In the genomic region with DNA sequence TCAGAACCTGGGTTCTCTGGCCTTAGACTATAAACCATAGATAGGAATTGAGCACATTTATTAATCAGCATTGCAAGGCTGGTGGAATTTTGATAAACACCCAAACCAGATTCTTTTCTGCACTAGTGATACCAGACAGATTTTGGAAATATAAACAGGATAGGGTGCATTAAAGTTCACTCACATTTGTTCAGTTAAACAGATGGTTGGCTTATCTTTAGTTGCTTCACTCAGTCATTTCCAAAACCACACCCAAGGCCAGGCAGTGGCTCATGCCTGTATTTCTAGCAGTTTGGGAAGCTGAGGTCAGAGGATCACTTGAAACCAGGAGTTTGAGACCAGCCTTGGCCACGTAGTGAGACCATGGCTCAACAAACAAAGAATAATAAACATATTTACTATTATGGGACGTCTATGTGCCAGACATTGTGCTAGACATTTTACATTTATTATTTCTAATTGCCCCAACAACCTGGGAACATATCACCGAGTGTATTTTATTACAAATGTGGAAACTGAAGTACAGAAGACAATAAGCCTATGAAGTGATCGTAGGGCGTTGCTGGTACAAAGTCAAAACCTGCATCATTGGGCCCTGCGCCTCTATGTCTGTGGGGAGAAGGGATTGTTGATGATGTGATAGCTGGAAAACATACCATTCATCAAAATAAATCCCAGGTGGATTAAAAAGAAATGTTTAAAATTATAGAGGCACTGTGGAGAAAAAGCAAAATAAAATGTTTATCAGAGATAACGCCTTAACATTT, we compare ENCODE assay signal across 10 cellular contexts. TPM values are rescaled to one million over a fixed set of nuclear protein-coding genes. Genes with fewer than 3 reads are reported as not detected.
A peak's percentile ranks its signal among the peaks of the same experiment; 100 is the strongest.
DNase-seq lines count a peak whose midpoint lies in the region; ATAC-seq and TF ChIP-seq lines count a peak whose summit lies in the region.
"Had no signal": no experiment of that assay in that cellular context is flagged by ENCODE, and none has a peak within 500 bp of the region (broad histone marks: within the 10 kb centered on the region; RNA-seq: fewer than 3 reads in every experiment).

No MANE protein-coding gene starts in this region.

- no peaks in the 10 kb centered on the region for H3K27me3 Mint-ChIP-seq in CD8-positive, alpha-beta T cell (ENCODE audit: low read depth)

- no peak overlapping the region for H2AFZ ChIP-seq in trophoblast cell (ENCODE audit: insufficient read depth, low read length, poor library complexity)

- ATAC-seq in CD8-positive, alpha-beta T cell, result no peak
- peak; percentile 68 for ATAC-seq in gastroesophageal sphincter

- no peak overlapping the region for H4K12ac ChIP-seq in trophoblast cell (ENCODE audit: low read depth, low read length)

- no peak overlapping the region for H3K9ac ChIP-seq in trophoblast cell (ENCODE audit: low read length)

- no peak overlapping the region for H4K91ac ChIP-seq in trophoblast cell (ENCODE audit: low read depth, low read length)

- H3K4me1 Mint-ChIP-seq in CD8-positive, alpha-beta T cell (ENCODE audit: low read depth), result peaks cover 77% of the 10 kb centered on the region

- CTCF ChIA-PET in CD8-positive, alpha-beta T cell (lab: Charles Lee), result interaction anchor here (1.6 kb wide), 1 partner anchor 17 kb away, joined by 5 read pairs; no protein-coding TSS in a partner anchor

- no peak for TF ChIP-seq EP300 in gastroesophageal sphincter (IDR thresholded peaks at IDR 0.05)

- intact Hi-C loops in CD8-positive, alpha-beta T cell (cut with DNase I, micrococcal nuclease), result no loop called here

- no peak for TF ChIP-seq CTCF in CD8-positive, alpha-beta T cell (IDR thresholded peaks at IDR 0.05)
- TF ChIP-seq CTCF in Peyer's patch (IDR thresholded peaks at IDR 0.05) (no peak), gastroesophageal sphincter (IDR thresholded peaks at IDR 0.05) (no peak)

- H3K4me1 ChIP-seq in CD8-positive, alpha-beta T cell (ENCODE audit: insufficient read depth, low read length), result peaks cover 63% of the 10 kb centered on the region
- peaks cover 0 to 77% (median 17%) of the 10 kb centered on the region in 4 donors for H3K4me1 ChIP-seq in Peyer's patch
- H3K4me1 ChIP-seq in gastroesophageal sphincter, result peaks cover 49 to 98% (median 65%) of the 10 kb centered on the region in 3 donors
- peaks cover 8 to 11% of the 10 kb centered on the region in 2 experiments for H3K4me1 ChIP-seq in trophoblast cell (ENCODE audit: control insufficient read depth in 1 of 2, insufficient read depth in 2 of 2, low read length in 2 of 2)

- no peak for DNase-seq in CD8-positive, alpha-beta T cell
- no peak for DNase-seq in Peyer's patch
- no peak for DNase-seq in trophoblast cell
- no peak for DNase-seq in anterior cingulate cortex (lab: John Stamatoyannopoulos, UW)
- no peak for DNase-seq in NCI-H345 (lab: John Stamatoyannopoulos, UW)
- no peak for DNase-seq in GM19238 (ENCODE audit: insufficient read length, low spot score)
- DNase-seq in NK-92 treated with Interleukin-12 subunit alpha and Interleukin-12 subunit beta, amount 100 ng/mL, for 24 hours (lab: John Stamatoyannopoulos, UW), result no peak
- DNase-seq: activated T-cell treated with anti-CD3 and anti-CD28 coated beads, Interleukin-2, amount 50 U/mL, for 1 hour; NCI-H446 had no signal

- H3K14ac ChIP-seq in trophoblast cell (ENCODE audit: low read length), result no peak overlapping the region

- H3K79me1 ChIP-seq in trophoblast cell (ENCODE audit: low read length), result peaks cover 2% of the 10 kb centered on the region

- no peak overlapping the region for H3K4me3 Mint-ChIP-seq in CD8-positive, alpha-beta T cell

- H2AK5ac ChIP-seq in trophoblast cell (ENCODE audit: low read length), result no peak overlapping the region

- 43 to 51% methylated on average over 7 of the region's 7 CpGs for WGBS in gastroesophageal sphincter (ENCODE audit: low coverage in 1 of 2), 2 donors
- no CpG with 5 or more reads among the region's 7 CpGs for WGBS in trophoblast cell (ENCODE audit: extremely low coverage, insufficient coverage, insufficient read length)

- no peak overlapping the region for H4K8ac ChIP-seq in trophoblast cell (ENCODE audit: low read depth, low read length)

- no peak overlapping the region for H2BK120ac ChIP-seq in trophoblast cell (ENCODE audit: insufficient read depth, low read length, poor library complexity)

- H3K27ac ChIP-seq in CD8-positive, alpha-beta T cell (ENCODE audit: low read depth, low read length), result no peak overlapping the region
- H3K27ac ChIP-seq in Peyer's patch (peak overlapping the region in 3 of 4 donors; percentile 11 to 75 (median 64)), gastroesophageal sphincter (peak overlapping the region; percentile 39 to 64 (median 52)), trophoblast cell (ENCODE audit: low read depth, low read length) (no peak overlapping the region)

- no peaks in the 10 kb centered on the region for H3K27me3 ChIP-seq in CD8-positive, alpha-beta T cell (ENCODE audit: insufficient read depth, low read length)
- H3K27me3 ChIP-seq in Peyer's patch, result no peaks in the 10 kb centered on the region
- no peaks in the 10 kb centered on the region for H3K27me3 ChIP-seq in gastroesophageal sphincter
- no peaks in the 10 kb centered on the region for H3K27me3 ChIP-seq in trophoblast cell (ENCODE audit: insufficient read depth, low read length)

- H3K36me3 Mint-ChIP-seq in CD8-positive, alpha-beta T cell, result peaks cover 29% of the 10 kb centered on the region

- H3K4me2 ChIP-seq in trophoblast cell (ENCODE audit: low read length), result no peak overlapping the region

- H3K4me3 ChIP-seq in CD8-positive, alpha-beta T cell (ENCODE audit: low read depth, low read length), result no peak overlapping the region
- H3K4me3 ChIP-seq in Peyer's patch, result no peak overlapping the region
- H3K4me3 ChIP-seq in gastroesophageal sphincter, result no peak overlapping the region
- H3K4me3 ChIP-seq in trophoblast cell (ENCODE audit: low read depth, low read length), result no peak overlapping the region

- peaks cover 9% of the 10 kb centered on the region for H3K79me2 ChIP-seq in trophoblast cell (ENCODE audit: control insufficient read depth, insufficient read depth, low read length, poor library complexity)

- no peak overlapping the region for H2BK12ac ChIP-seq in trophoblast cell (ENCODE audit: low read length)

- peak overlapping the region; percentile 64 for H3K4ac ChIP-seq in trophoblast cell (ENCODE audit: low read depth, low read length)

- TF ChIP-seq POLR2A in Peyer's patch (IDR thresholded peaks at IDR 0.05), result no peak
- no peak for TF ChIP-seq POLR2A in gastroesophageal sphincter (IDR thresholded peaks at IDR 0.05)

- no peak overlapping the region for H3K18ac ChIP-seq in trophoblast cell (ENCODE audit: low read length)

- peaks cover 4% of the 10 kb centered on the region for H3K36me3 ChIP-seq in CD8-positive, alpha-beta T cell (ENCODE audit: insufficient read depth, low read length)
- H3K36me3 ChIP-seq in Peyer's patch (peaks cover 0 to 5% (median 0%) of the 10 kb centered on the region in 3 donors), gastroesophageal sphincter (peaks cover 0 to 11% of the 10 kb centered on the region in 2 donors), trophoblast cell (ENCODE audit: control insufficient read depth in 1 of 2, insufficient read depth in 2 of 2, low read length in 2 of 2) (peaks cover 9% of the 10 kb centered on the region in 2 experiments)

- POLR2A ChIA-PET in CD8-positive, alpha-beta T cell (lab: Charles Lee), result interaction anchor here (1.6 kb wide), 1 partner anchor 20 kb away, joined by 6 read pairs; no protein-coding TSS in a partner anchor

- no peak overlapping the region for H2BK5ac ChIP-seq in trophoblast cell (ENCODE audit: low read depth, low read length, poor library complexity)

- no peaks in the 10 kb centered on the region for H3K9me3 ChIP-seq in CD8-positive, alpha-beta T cell (ENCODE audit: low read length)
- no peaks in the 10 kb centered on the region for H3K9me3 ChIP-seq in Peyer's patch
- H3K9me3 ChIP-seq in gastroesophageal sphincter, result no peaks in the 10 kb centered on the region
- no peaks in the 10 kb centered on the region for H3K9me3 ChIP-seq in trophoblast cell (ENCODE audit: insufficient read depth, low read depth, low read length)

- H3K9me3 Mint-ChIP-seq in CD8-positive, alpha-beta T cell, result no peaks in the 10 kb centered on the region

- peak overlapping the region; percentile 23 for H3K27ac Mint-ChIP-seq in CD8-positive, alpha-beta T cell

- H3K23ac ChIP-seq in trophoblast cell (ENCODE audit: low read length), result no peak overlapping the region

RNA-seq across cellular contexts. Expression of a gene that starts 15.0 kb away (rescaled TPM):
- 100 to 1,000 TPM; 129 TPM for total RNA-seq in CD8-positive, alpha-beta T cell
- total RNA-seq in Peyer's patch, result 100 to 1,000 TPM; 290 to 470 (median 372) TPM
- 100 to 1,000 TPM; 230 to 384 (median 297) TPM for total RNA-seq in gastroesophageal sphincter
- 225 and 238 TPM in 2 replicates for polyA plus RNA-seq in trophoblast cell (2013)

Comparison
In these comparisons a context has a peak if more than half of its experiments do, and no peak if none do; other contexts are left out.
1. H3K27ac ChIP-seq: peak in Peyer's patch (3 of 4) and gastroesophageal sphincter (4 of 4); none in CD8-positive, alpha-beta T cell (single experiment) and trophoblast cell (single experiment).